ENCODE assay signal across 12 cellular contexts in the genomic region with DNA sequence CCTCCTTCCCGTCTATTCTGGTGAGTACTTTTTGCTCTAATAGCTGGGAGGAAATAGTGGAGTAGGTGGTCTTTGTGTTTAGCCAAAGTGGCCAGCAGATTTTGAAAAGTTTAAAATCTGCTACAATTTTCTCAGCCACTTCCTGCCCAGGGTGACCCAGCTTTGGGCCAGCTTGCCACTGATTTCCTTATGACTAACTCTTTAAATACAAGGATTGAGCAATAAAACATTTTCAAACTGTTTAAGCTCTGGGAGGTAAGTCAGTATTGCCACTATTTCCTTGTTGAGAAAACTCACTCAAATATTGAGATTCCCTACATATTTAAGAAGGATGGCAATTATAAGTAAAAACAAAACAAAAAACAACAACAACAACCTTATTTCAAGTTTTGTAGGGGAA. TPM values are rescaled to one million over a fixed set of nuclear protein-coding genes. Genes with fewer than 3 reads are reported as not detected.
DNase-seq lines count a peak whose midpoint lies in the region; ATAC-seq and TF ChIP-seq lines count a peak whose summit lies in the region.
"Had no signal": no experiment of that assay in that cellular context is flagged by ENCODE, and none has a peak within 500 bp of the region (broad histone marks: within the 10 kb centered on the region; RNA-seq: fewer than 3 reads in every experiment).

No MANE protein-coding gene starts in this region.

- DNase-seq in GM03348 (ENCODE audit: low spot score) = peak; percentile 65
- peak; percentile 47 for DNase-seq in Panc1 (ENCODE audit: low read depth, low spot score)
- peak; percentile 49 for DNase-seq in epithelial cell of proximal tubule (ENCODE audit: low read depth)
- no peak for DNase-seq in progenitor cell of endocrine pancreas (ENCODE audit: low spot score, unreplicated experiment)
- DNase-seq in activated naive CD8-positive, alpha-beta T cell treated with anti-CD3 and anti-CD28 coated beads, Interleukin-2, amount 50 U/mL, for 24 hours = no peak
- DNase-seq in midbrain (lab: John Stamatoyannopoulos, UW) = no peak
- DNase-seq in NCI-H1694 (lab: John Stamatoyannopoulos, UW) = no peak
- DNase-seq in immature natural killer cell = no peak
- DNase-seq: activated CD8-positive, alpha-beta T cell treated with anti-CD3 and anti-CD28 coated beads, Interleukin-2, amount 10 ng/mL, durations not matched to agents 7 days and 5 days; H7; NCI-H2107 had no signal

- POLR2A ChIA-PET in Panc1 (lab: Charles Lee) = no interaction called here

- peaks cover 6% of the 10 kb centered on the region; the same call in 1 of the 2 replicates for H3K36me3 ChIP-seq in Panc1 (ENCODE audit: control insufficient read depth, insufficient read depth, low read length)

- intact Hi-C loops in Panc1 (cut with micrococcal nuclease; ENCODE audit: unreplicated experiment) = no loop called here

- H3K27ac Mint-ChIP-seq in progenitor cell of endocrine pancreas (peak overlapping the region; percentile 27), immature natural killer cell (peak overlapping the region in 1 of 6 donors; percentile 0)
- H3K27ac Mint-ChIP-seq in activated naive CD8-positive, alpha-beta T cell treated with anti-CD3 and anti-CD28 coated beads, Interleukin-2, amount 50 U/mL, for 24 hours = no peak overlapping the region
- H3K27ac Mint-ChIP-seq: activated CD8-positive, alpha-beta T cell treated with anti-CD3 and anti-CD28 coated beads, Interleukin-2, amount 10 ng/mL, durations not matched to agents 7 days and 5 days had no signal

- in situ Hi-C loops in Panc1 (cut with HindIII; ENCODE audit: low pct_unique_long_range_greater_than_20kb, low sequenced_read_pairs) = no loop called here

- CTCF ChIA-PET in Panc1 (lab: Charles Lee) = no interaction called here

- H3K27me3 ChIP-seq in Panc1 (ENCODE audit: control insufficient read depth, insufficient read depth, low read length) = no peaks in the 10 kb centered on the region

- H3K9me3 Mint-ChIP-seq in progenitor cell of endocrine pancreas (ENCODE audit: low read depth) (peaks cover 8% of the 10 kb centered on the region), immature natural killer cell (peaks cover 0 to 2% (median 0%) of the 10 kb centered on the region in 6 donors)
- no peaks in the 10 kb centered on the region for H3K9me3 Mint-ChIP-seq in activated naive CD8-positive, alpha-beta T cell treated with anti-CD3 and anti-CD28 coated beads, Interleukin-2, amount 50 U/mL, for 24 hours

- H3K36me3 Mint-ChIP-seq in progenitor cell of endocrine pancreas (ENCODE audit: insufficient read depth) (peaks cover 28% of the 10 kb centered on the region), immature natural killer cell (peaks cover 30 to 45% (median 34%) of the 10 kb centered on the region in 3 donors)
- peaks cover 59% of the 10 kb centered on the region for H3K36me3 Mint-ChIP-seq in activated naive CD8-positive, alpha-beta T cell treated with anti-CD3 and anti-CD28 coated beads, Interleukin-2, amount 50 U/mL, for 24 hours (ENCODE audit: low read depth)

- BruUV-seq in Panc1 (replicated peaks; lab: Mats Ljungman, UMichigan) = no TSS peak

- no peak for TF ChIP-seq CTCF in Panc1 (IDR thresholded peaks at IDR 0.05)
- TF ChIP-seq CTCF in epithelial cell of proximal tubule (conservative IDR thresholded peaks at IDR 0.05; ENCODE audit: low read depth, low read length) = no peak
- no peak for TF ChIP-seq CTCF in progenitor cell of endocrine pancreas (IDR thresholded peaks at IDR 0.05; ENCODE audit: unreplicated experiment)

- H3K4me1 ChIP-seq in Panc1 (ENCODE audit: control insufficient read depth, insufficient read depth, low read length) = peaks cover 5% of the 10 kb centered on the region; the same call in 1 of the 2 replicates

- 0 out of 2 replicates have a peak, but pooled peaks have one; percentile 70 for ATAC-seq in Panc1
- ATAC-seq in activated naive CD8-positive, alpha-beta T cell treated with anti-CD3 and anti-CD28 coated beads, Interleukin-2, amount 50 U/mL, for 24 hours = no peak
- ATAC-seq: activated CD8-positive, alpha-beta T cell treated with anti-CD3 and anti-CD28 coated beads, Interleukin-2, amount 10 ng/mL, durations not matched to agents 7 days and 5 days had no signal

- H3K27me3 Mint-ChIP-seq in progenitor cell of endocrine pancreas = no peaks in the 10 kb centered on the region
- H3K27me3 Mint-ChIP-seq in activated naive CD8-positive, alpha-beta T cell treated with anti-CD3 and anti-CD28 coated beads, Interleukin-2, amount 50 U/mL, for 24 hours = no peaks in the 10 kb centered on the region
- H3K27me3 Mint-ChIP-seq in immature natural killer cell (ENCODE audit: low read depth in 3 of 3) = peaks cover 0 to 1% (median 0%) of the 10 kb centered on the region in 3 donors

- no peaks in the 10 kb centered on the region for H3K9me3 ChIP-seq in Panc1 (ENCODE audit: control insufficient read depth, insufficient read depth, low read depth, low read length)

- H3K4me3 Mint-ChIP-seq in progenitor cell of endocrine pancreas (ENCODE audit: low read depth) (no peak overlapping the region), immature natural killer cell (no peak overlapping the region)
- H3K4me3 Mint-ChIP-seq in activated naive CD8-positive, alpha-beta T cell treated with anti-CD3 and anti-CD28 coated beads, Interleukin-2, amount 50 U/mL, for 24 hours = no peak overlapping the region
- H3K4me3 Mint-ChIP-seq: activated CD8-positive, alpha-beta T cell treated with anti-CD3 and anti-CD28 coated beads, Interleukin-2, amount 10 ng/mL, durations not matched to agents 7 days and 5 days had no signal

- peaks cover 13% of the 10 kb centered on the region for H3K4me1 Mint-ChIP-seq in progenitor cell of endocrine pancreas (ENCODE audit: low read depth)
- no peaks in the 10 kb centered on the region for H3K4me1 Mint-ChIP-seq in activated naive CD8-positive, alpha-beta T cell treated with anti-CD3 and anti-CD28 coated beads, Interleukin-2, amount 50 U/mL, for 24 hours
- peaks cover 9 to 26% of the 10 kb centered on the region in 2 donors for H3K4me1 Mint-ChIP-seq in immature natural killer cell

- H3K27ac ChIP-seq in Panc1 (ENCODE audit: low read length) = no peak overlapping the region
- H3K27ac ChIP-seq: skin epidermis had no signal

- H3K4me3 ChIP-seq in Panc1 (ENCODE audit: low read depth in 2 of 2, low read length in 2 of 2) (no peak overlapping the region), epithelial cell of proximal tubule (ENCODE audit: low read depth, low read length) (no peak overlapping the region)
- H3K4me3 ChIP-seq: skin epidermis had no signal

RNA-seq across cellular contexts. Expression of a gene that starts 54.5 kb away (rescaled TPM):
- 34.3 TPM for total RNA-seq in Panc1 (2021; ENCODE audit: unreplicated experiment)
- 13.4 TPM for polyA plus RNA-seq in Panc1 (2012; ENCODE audit: insufficient read length)
- total RNA-seq in epithelial cell of proximal tubule = 19.7 and 24.2 TPM in 2 replicates
- total RNA-seq in progenitor cell of endocrine pancreas = 25.1 and 32.9 TPM in 2 replicates
- 1 to 10 TPM; 3.0 to 6.0 (median 4.2) TPM for polyA plus RNA-seq in immature natural killer cell

Comparison
In these comparisons a context has a peak if more than half of its experiments do, and no peak if none do; other contexts are left out.
1. DNase-seq: peak in GM03348 (single experiment), Panc1 (single experiment) and epithelial cell of proximal tubule (single experiment); none in progenitor cell of endocrine pancreas (single experiment), activated naive CD8-positive, alpha-beta T cell treated with anti-CD3 and anti-CD28 coated beads, Interleukin-2, amount 50 U/mL, for 24 hours (single experiment), midbrain (single experiment), NCI-H1694 (single experiment) and immature natural killer cell (0 of 3).